1 cellular context compared by ENCODE assay signal in the genomic region with DNA sequence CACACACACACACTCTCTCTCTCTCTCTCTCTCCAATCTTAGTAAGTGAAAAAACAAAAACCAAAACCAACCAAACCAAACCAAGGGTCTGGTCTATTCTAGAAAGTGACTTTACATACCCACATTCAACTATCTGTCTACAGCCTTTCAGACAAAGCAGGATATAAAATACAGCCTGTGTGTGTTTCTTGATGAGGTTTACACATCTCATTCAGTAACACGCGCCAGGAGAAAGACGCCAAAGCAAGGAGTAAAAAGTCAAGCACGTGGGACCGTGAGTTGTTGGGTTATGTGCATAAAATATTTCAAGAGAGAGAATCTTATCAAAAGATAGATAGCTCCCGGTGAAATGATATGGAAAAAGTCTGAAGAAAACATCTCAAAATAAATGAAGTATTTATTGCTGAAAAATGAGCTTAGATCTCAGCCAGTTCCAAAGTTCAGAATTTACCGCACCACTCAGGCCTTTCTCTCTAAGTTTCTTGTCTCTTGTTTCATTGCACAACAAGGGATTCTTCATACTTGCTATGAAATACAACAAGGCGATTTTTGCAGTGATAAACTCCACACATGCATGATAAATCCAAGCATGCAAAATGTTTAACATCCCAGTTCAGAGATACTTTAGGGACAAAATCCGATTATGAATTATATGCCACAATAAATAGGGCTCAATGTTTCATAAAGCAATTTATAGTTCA.
TF ChIP-seq lines count a peak whose summit lies in the region.

No MANE protein-coding gene starts in this region.

TF ChIP-seq in K562, 482 proteins besides CTCF, POLR2A, EP300 and RAD21 (continued from another document):
- TF ChIP-seq CBX5 (IDR thresholded peaks at IDR 0.05; ENCODE audit: borderline replicate concordance, low read depth) (no peak), CEBPB (tag; IDR thresholded peaks at IDR 0.05) (peak; percentile 35; the same call in 1 of the 2 replicates), NCOA2 (IDR thresholded peaks at IDR 0.05; ENCODE audit: partially characterized antibody in 2 of 2) (no peak), CXXC5 (CRISPR knock-in tag; IDR thresholded peaks at IDR 0.05) (peak; percentile 52), ZNF561 (CRISPR knock-in tag; conservative IDR thresholded peaks at IDR 0.05) (no peak)
- TF ChIP-seq, protein P1, sequence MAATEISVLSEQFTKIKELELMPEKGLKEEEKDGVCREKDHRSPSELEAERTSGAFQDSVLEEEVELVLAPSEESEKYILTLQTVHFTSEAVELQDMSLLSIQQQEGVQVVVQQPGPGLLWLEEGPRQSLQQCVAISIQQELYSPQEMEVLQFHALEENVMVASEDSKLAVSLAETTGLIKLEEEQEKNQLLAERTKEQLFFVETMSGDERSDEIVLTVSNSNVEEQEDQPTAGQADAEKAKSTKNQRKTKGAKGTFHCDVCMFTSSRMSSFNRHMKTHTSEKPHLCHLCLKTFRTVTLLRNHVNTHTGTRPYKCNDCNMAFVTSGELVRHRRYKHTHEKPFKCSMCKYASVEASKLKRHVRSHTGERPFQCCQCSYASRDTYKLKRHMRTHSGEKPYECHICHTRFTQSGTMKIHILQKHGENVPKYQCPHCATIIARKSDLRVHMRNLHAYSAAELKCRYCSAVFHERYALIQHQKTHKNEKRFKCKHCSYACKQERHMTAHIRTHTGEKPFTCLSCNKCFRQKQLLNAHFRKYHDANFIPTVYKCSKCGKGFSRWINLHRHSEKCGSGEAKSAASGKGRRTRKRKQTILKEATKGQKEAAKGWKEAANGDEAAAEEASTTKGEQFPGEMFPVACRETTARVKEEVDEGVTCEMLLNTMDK (IDR thresholded peaks at IDR 0.05; ENCODE audit: borderline replicate concordance, insufficient read depth, low read depth, low read length, poor library complexity, severe bottlenecking) = no peak
- TF ChIP-seq, protein P2, sequence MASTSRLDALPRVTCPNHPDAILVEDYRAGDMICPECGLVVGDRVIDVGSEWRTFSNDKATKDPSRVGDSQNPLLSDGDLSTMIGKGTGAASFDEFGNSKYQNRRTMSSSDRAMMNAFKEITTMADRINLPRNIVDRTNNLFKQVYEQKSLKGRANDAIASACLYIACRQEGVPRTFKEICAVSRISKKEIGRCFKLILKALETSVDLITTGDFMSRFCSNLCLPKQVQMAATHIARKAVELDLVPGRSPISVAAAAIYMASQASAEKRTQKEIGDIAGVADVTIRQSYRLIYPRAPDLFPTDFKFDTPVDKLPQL (IDR thresholded peaks at IDR 0.05; ENCODE audit: extremely low read depth, insufficient read length) = no peak
